Comparison of ENCODE assay signal across 8 cellular contexts in the genomic region with DNA sequence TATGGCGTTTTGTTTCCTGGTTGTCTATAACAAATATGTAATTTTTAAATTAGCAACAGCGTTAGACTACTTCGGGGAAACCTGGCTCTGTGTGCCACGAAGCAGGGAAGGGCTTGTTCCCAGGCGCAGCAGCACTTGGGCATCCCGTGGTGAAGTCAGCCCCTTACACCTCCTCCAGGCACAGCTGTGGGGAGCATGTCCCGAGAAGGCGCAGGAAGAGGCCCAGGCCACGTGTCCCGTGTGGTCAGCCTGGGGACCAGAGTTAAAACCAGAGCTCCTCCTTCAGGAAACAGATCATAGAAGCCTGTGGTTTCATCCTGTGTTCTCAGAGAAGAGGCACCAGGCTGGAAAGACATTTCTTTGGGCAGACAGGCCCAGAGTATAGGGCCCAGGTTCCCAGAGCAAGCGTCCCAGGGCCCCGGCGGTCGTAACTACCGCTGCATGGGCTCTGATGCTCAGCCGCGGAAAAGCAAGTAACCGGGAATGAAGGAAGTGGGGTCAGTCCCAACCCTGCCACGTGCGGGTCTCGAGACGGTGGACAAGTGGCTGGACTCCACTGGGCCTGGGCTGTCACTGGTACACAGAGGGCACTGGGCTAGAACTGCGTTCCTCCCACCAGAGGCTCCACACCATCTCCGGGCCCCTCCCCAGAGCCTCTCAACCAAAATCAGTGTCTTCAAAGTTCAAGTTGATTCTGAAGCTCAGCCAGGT. TPM values are rescaled to one million over a fixed set of nuclear protein-coding genes. Genes with fewer than 3 reads are reported as not detected.
DNase-seq lines count a peak whose midpoint lies in the region; ATAC-seq and TF ChIP-seq lines count a peak whose summit lies in the region.

No MANE protein-coding gene starts in this region.

- peak overlapping the region; percentile 60 for H3K9ac ChIP-seq in fibroblast of lung (ENCODE audit: insufficient read depth, low read length)

- H3K4me1 ChIP-seq in fibroblast of lung (ENCODE audit: control insufficient read depth, extremely low read depth, insufficient read depth, low read length) (peaks cover 10% of the 10 kb centered on the region), ovary (ENCODE audit: insufficient read depth) (no peaks in the 10 kb centered on the region)

- no peaks in the 10 kb centered on the region for H4K20me1 ChIP-seq in fibroblast of lung (ENCODE audit: control insufficient read depth, extremely low read depth, insufficient read depth, low read length)

- WGBS in ovary, 3 donors, result 16 to 31% (median 23%) methylated on average over 23 to 24 of the region's 24 CpGs

- peak; percentile 63 for ATAC-seq in HG02610 (IDR thresholded peaks at IDR 0.05; ENCODE audit: unreplicated experiment)
- ATAC-seq in GM19035 (IDR thresholded peaks at IDR 0.05; ENCODE audit: unreplicated experiment), result no peak

- H3K36me3 ChIP-seq in fibroblast of lung (ENCODE audit: control insufficient read depth, insufficient read depth, low read length) (peaks cover 10% of the 10 kb centered on the region), ovary (no peaks in the 10 kb centered on the region)

- peak overlapping the region in 1 of 4 experiments; percentile 15 for H3K4me3 ChIP-seq in fibroblast of lung (replicated peaks in 1 of 4; ENCODE audit: control extremely low read depth in 1 of 4, insufficient read depth in 1 of 4, low read depth in 3 of 4, low read length in 4 of 4)
- no peak overlapping the region for H3K4me3 ChIP-seq in ovary

- H3K9me3 ChIP-seq in fibroblast of lung (ENCODE audit: control insufficient read depth, insufficient read depth, low read depth, low read length) (no peaks in the 10 kb centered on the region), ovary (no peaks in the 10 kb centered on the region)

- TF ChIP-seq EP300 in ovary (IDR thresholded peaks at IDR 0.05), result no peak

- TF ChIP-seq POLR2A in ovary (IDR thresholded peaks at IDR 0.05), result no peak

- peak overlapping the region; percentile 85 for H3K27ac ChIP-seq in fibroblast of lung (ENCODE audit: insufficient read depth, low read length)
- H3K27ac ChIP-seq in ovary, result peak overlapping the region in 1 of 2 donors; percentile 29

- H3K79me2 ChIP-seq in fibroblast of lung (ENCODE audit: control insufficient read depth, insufficient read depth, low read length), result no peaks in the 10 kb centered on the region

- H2AFZ ChIP-seq in fibroblast of lung (ENCODE audit: low read length), result no peak overlapping the region

- peak overlapping the region; percentile 39 for H3K4me2 ChIP-seq in fibroblast of lung (ENCODE audit: extremely low read depth, insufficient read depth, low read length)

- H3K27me3 ChIP-seq in fibroblast of lung (ENCODE audit: control insufficient read depth, insufficient read depth, low read length), result no peaks in the 10 kb centered on the region
- no peaks in the 10 kb centered on the region for H3K27me3 ChIP-seq in ovary

- intact Hi-C loops in ovary (cut with DNase I), result loop anchor here in 2 of 4 donors (10.0 kb wide), 1 partner anchor 106 kb away; the partner anchor contains the start of gene EIF3B (in 2 of the 2)

- DNase-seq in EL, result peak; percentile 96
- DNase-seq in SW 1271 (lab: John Stamatoyannopoulos, UW), result peak; percentile 83 to 88
- peak; percentile 93 to 96 for DNase-seq in fibroblast of lung (ENCODE audit: low read depth in 2 of 2)
- DNase-seq in ovary, result peak; percentile 59 to 79 (median 65)
- DNase-seq in NCI-H510A (lab: John Stamatoyannopoulos, UW), result no peak
- no peak for DNase-seq in NCI-H345 (lab: John Stamatoyannopoulos, UW)

- TF ChIP-seq CTCF in fibroblast of lung (conservative IDR thresholded peaks at IDR 0.05 in 1 of 2, IDR thresholded peaks at IDR 0.05 in 1 of 2; ENCODE audit: low read depth in 1 of 2, low read length in 2 of 2) (peak in 1 of 2 donors; percentile 19), ovary (IDR thresholded peaks at IDR 0.05) (no peak)

RNA-seq across cellular contexts. Expression of gene NUDT1, which starts 7.1 kb away (rescaled TPM):
- total RNA-seq in fibroblast of lung, result 9.5 and 28.4 TPM in 2 replicates
- polyA plus RNA-seq in fibroblast of lung, result 19.8 and 48.9 TPM in 2 replicates
- 44.4 and 95.4 TPM in 2 replicates for polyA plus RNA-seq in fibroblast of lung (2012)
- polyA minus RNA-seq in fibroblast of lung (ENCODE audit: low replicate concordance), result 12.3 and 20.5 TPM in 2 replicates
- 1 to 10 TPM; 8.4 to 10.0 (median 9.1) TPM for total RNA-seq in ovary
- polyA plus RNA-seq in ovary, result 10 to 100 TPM in 1 of 2 donors, 1 to 10 TPM in 1; 2.3 to 15.6 TPM

RNA-seq across cellular contexts. Expression of gene MRM2, which starts 7.1 kb away (rescaled TPM):
- total RNA-seq in fibroblast of lung (14.9 and 15.9 TPM in 2 replicates), ovary (10 to 100 TPM; 12.6 to 28.5 (median 21.4) TPM)
- polyA plus RNA-seq in fibroblast of lung (19.3 and 23.3 TPM in 2 replicates), ovary (10 to 100 TPM; 18.4 to 26.0 TPM)
- polyA plus RNA-seq in fibroblast of lung (2012), result 23.3 and 28.4 TPM in 2 replicates
- 10.5 and 31.7 TPM in 2 replicates for polyA minus RNA-seq in fibroblast of lung (ENCODE audit: low replicate concordance)

RNA-seq across cellular contexts. Expression of gene MAD1L1, which starts 16.4 kb away (rescaled TPM):
- total RNA-seq in fibroblast of lung (29.4 and 31.8 TPM in 2 replicates), ovary (10 to 100 TPM; 17.6 to 36.6 (median 27.6) TPM)
- polyA plus RNA-seq in fibroblast of lung (9.8 and 11.6 TPM in 2 replicates), ovary (10 to 100 TPM in 1 of 2 donors, 1 to 10 TPM in 1; 5.9 to 17.1 TPM)
- 19.9 and 28.3 TPM in 2 replicates for polyA plus RNA-seq in fibroblast of lung (2012)
- 36.7 and 41.3 TPM in 2 replicates for polyA minus RNA-seq in fibroblast of lung (ENCODE audit: low replicate concordance)

Comparison
In these comparisons a context has a peak if more than half of its experiments do, and no peak if none do; other contexts are left out.
1. DNase-seq: peak in EL (single experiment), SW 1271 (2 of 2), fibroblast of lung (2 of 2) and ovary (5 of 5); none in NCI-H510A (single experiment) and NCI-H345 (single experiment).